In the genomic region with DNA sequence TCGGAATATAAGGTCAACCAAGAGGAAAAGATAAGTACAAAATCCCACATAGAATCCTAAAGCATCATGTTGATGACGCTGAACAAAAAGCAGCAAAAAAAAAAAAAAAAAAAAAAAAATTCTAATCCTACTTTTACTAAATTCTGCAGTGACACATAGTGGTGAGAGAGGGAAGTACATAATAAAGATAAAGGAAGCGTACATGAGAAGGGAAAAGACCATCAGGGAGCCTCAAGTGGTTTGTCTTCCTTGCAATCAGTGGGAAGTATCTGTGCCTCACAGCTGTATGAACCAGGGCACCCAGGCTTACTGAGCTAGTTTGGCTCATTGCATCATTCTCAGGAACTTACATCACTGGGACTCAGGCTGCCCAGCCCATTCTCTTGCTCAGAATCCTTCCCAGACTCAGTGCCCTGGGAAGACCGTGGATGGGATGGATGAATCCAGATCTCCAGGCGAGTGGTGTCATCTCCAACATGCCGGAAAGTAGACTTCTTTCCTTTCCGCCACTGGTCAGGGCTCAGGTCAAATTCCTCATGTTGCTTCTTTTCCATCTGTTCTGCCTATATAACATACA, we compare ENCODE assay signal across 1 cellular context.
TF ChIP-seq lines count a peak whose summit lies in the region.

No MANE protein-coding gene starts in this region.

TF ChIP-seq in GM23338, 12 proteins besides CTCF, POLR2A, EP300 and RAD21 (continued from another document):
- TF ChIP-seq ZNF462 (CRISPR knock-in tag; IDR thresholded peaks at IDR 0.05) (no peak), EZH2phosphoT487 (IDR thresholded peaks at IDR 0.05; ENCODE audit: unreplicated experiment) (no peak)
